29 cellular contexts compared by ENCODE assay signal in the genomic region with DNA sequence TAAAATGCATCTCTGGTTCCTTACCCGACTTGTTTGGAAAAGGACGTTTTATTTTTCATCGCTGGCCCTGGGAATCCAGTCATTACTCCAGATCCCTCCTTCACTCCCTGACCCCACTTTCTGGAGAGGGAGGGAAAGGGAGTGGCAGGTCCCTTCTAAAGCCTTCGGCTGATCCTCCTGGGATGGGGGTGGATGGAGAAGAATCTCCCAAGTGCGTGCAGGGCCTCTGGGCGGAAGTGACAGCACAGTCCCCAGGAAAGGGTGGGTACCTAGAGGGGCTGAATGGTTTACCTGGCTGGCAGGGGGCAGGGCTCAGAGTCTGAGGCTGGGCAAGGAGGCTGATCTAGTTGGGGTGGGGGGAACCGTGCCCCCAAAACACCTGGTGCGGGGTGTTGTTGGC. TPM values are rescaled to one million over a fixed set of nuclear protein-coding genes. Genes with fewer than 3 reads are reported as not detected.
DNase-seq lines count a peak whose midpoint lies in the region; TF ChIP-seq lines count a peak whose summit lies in the region.
"Had no signal": no experiment of that assay in that cellular context is flagged by ENCODE, and none has a peak within 500 bp of the region (broad histone marks: within the 10 kb centered on the region; RNA-seq: fewer than 3 reads in every experiment).

No MANE protein-coding gene starts in this region.

- intact Hi-C loops in MCF 10A (cut with micrococcal nuclease) (no loop called here), mammary epithelial cell (cut with micrococcal nuclease) (no loop called here), vagina (cut with DNase I) (no loop called here), posterior cingulate gyrus (cut with DNase I) (no loop called here)

- H3K23ac ChIP-seq in mesendoderm (ENCODE audit: low read length), result no peak overlapping the region

- peaks cover 14% of the 10 kb centered on the region for H3K4me1 Mint-ChIP-seq in MCF 10A (ENCODE audit: insufficient read depth, unreplicated experiment)

- peak overlapping the region; percentile 17 for H3K56ac ChIP-seq in mesendoderm (ENCODE audit: low read length)

- no peak for TF ChIP-seq POLR2A in vagina (IDR thresholded peaks at IDR 0.05)

- peaks cover 5% of the 10 kb centered on the region for H3K79me1 ChIP-seq in mesendoderm (ENCODE audit: low read length)

- no peaks in the 10 kb centered on the region for H4K20me1 ChIP-seq in mammary epithelial cell (ENCODE audit: insufficient read depth, low read length)

- no peak overlapping the region for H2AK5ac ChIP-seq in mesendoderm (ENCODE audit: low read length)

- H4K8ac ChIP-seq in mesendoderm (ENCODE audit: low read depth, low read length), result no peak overlapping the region

- peak overlapping the region; percentile 41 for H3K4me3 Mint-ChIP-seq in MCF 10A (ENCODE audit: unreplicated experiment)
- H3K4me3 Mint-ChIP-seq: T-helper 1 cell treated with Interleukin-12 subunit alpha and Interleukin-12 subunit beta and Interleukin-4 antibody, amounts not matched to agents 30 μg/mL and 1 μg/mL, for 36 hours had no signal

- DNase-seq in MCF 10A (ENCODE audit: unreplicated experiment) (no peak), mammary epithelial cell (no peak), SJCRH30 (no peak), mesendoderm (no peak), vagina (ENCODE audit: extremely low spot score in 2 of 2) (no peak), posterior cingulate gyrus (no peak), NCI-H187 treated with DMSO at 0.1 percent for 48 hours (lab: John Stamatoyannopoulos, UW) (no peak)
- DNase-seq in stimulated activated CD4-positive, alpha-beta T cell treated with anti-CD3 and anti-CD28 coated beads, Interleukin-15, amount 100 ng/mL, for 24 hours, result no peak
- DNase-seq: activated CD4-positive, alpha-beta T cell treated with anti-CD3 and anti-CD28 coated beads, Interleukin-2, amount 50 U/mL, for 4 hours; activated gamma-delta T cell treated with Interleukin-2 at 50 U/mL for 16 hours; cerebellar nuclear complex; effector CD8-positive, alpha-beta T cell; esophagus squamous epithelium; KG1; NCI-H1048; NCI-H748 treated with DMSO at 0.1 percent for 48 hours; sigmoid colon; stimulated activated CD4-positive, alpha-beta T cell treated with anti-CD3 and anti-CD28 coated beads, Interleukin-2, amount 100 ng/mL, for 48 hours; stomach had no signal

- H3K27me3 Mint-ChIP-seq in MCF 10A (ENCODE audit: insufficient read depth, unreplicated experiment), result no peaks in the 10 kb centered on the region

- in situ Hi-C loops in mammary epithelial cell (cut with MboI; ENCODE audit: low sequenced_read_pairs in 2 of 2), result no loop called here

- no TSS peak for BruUV-seq in MCF 10A (replicated peaks; lab: Mats Ljungman, UMichigan)
- no TSS peak for BruUV-seq in mammary epithelial cell (replicated peaks; lab: Mats Ljungman, UMichigan)

- no peak overlapping the region for H4K5ac ChIP-seq in mesendoderm (ENCODE audit: low read length)

- peaks cover 7% of the 10 kb centered on the region for H3K36me3 Mint-ChIP-seq in MCF 10A (ENCODE audit: insufficient read depth, unreplicated experiment)

- no peaks in the 10 kb centered on the region for H3K9me3 Mint-ChIP-seq in MCF 10A (ENCODE audit: unreplicated experiment)
- H3K9me3 Mint-ChIP-seq: T-helper 1 cell treated with Interleukin-12 subunit alpha and Interleukin-12 subunit beta and Interleukin-4 antibody, amounts not matched to agents 30 μg/mL and 1 μg/mL, for 36 hours had no signal

- 81% methylated on average over 6 of the region's 8 CpGs for WGBS in mammary epithelial cell (ENCODE audit: low coverage, missing lambda C conversion rate)
- WGBS in mesendoderm (ENCODE audit: extremely low coverage, insufficient coverage, low lambda C conversion rate), result no CpG with 5 or more reads among the region's 8 CpGs

- dilution Hi-C loops in mammary epithelial cell (cut with HindIII; ENCODE audit: low sequenced_read_pairs), result loop anchor here (5.0 to 10.0 kb wide), 6 partner anchors 54 to 398 kb away; a partner anchor contains a TSS

- H3K27me3 ChIP-seq in mammary epithelial cell (ENCODE audit: insufficient read depth, low read length), result no peaks in the 10 kb centered on the region
- no peaks in the 10 kb centered on the region for H3K27me3 ChIP-seq in SJCRH30
- no peaks in the 10 kb centered on the region for H3K27me3 ChIP-seq in mesendoderm (ENCODE audit: insufficient read depth, low read length, poor library complexity)
- H3K27me3 ChIP-seq in vagina, result no peaks in the 10 kb centered on the region
- H3K27me3 ChIP-seq: esophagus squamous epithelium, left lung, sigmoid colon, stomach, upper lobe of left lung had no signal

- peaks cover 25% of the 10 kb centered on the region for H3K4me1 ChIP-seq in mammary epithelial cell (ENCODE audit: insufficient read depth, low read length)
- H3K4me1 ChIP-seq in SJCRH30, result peaks cover 31% of the 10 kb centered on the region
- peaks cover 2% of the 10 kb centered on the region for H3K4me1 ChIP-seq in mesendoderm (ENCODE audit: control insufficient read depth, low read depth, low read length)
- H3K4me1 ChIP-seq in vagina, result peaks cover 45% of the 10 kb centered on the region

- H3K4me3 ChIP-seq in mammary epithelial cell (replicated peaks in 1 of 3; ENCODE audit: insufficient read depth in 1 of 3, low read depth in 2 of 3, low read length in 3 of 3), result no peak overlapping the region
- H3K4me3 ChIP-seq in SJCRH30, result peak overlapping the region; percentile 29
- no peak overlapping the region for H3K4me3 ChIP-seq in mesendoderm (ENCODE audit: low read length)
- no peak overlapping the region for H3K4me3 ChIP-seq in vagina
- H3K4me3 ChIP-seq: A549, esophagus squamous epithelium, HAP-1, left lung, sigmoid colon, stomach, upper lobe of left lung had no signal

- H3K36me3 ChIP-seq in mammary epithelial cell (ENCODE audit: insufficient read depth, low read length) (no peaks in the 10 kb centered on the region), SJCRH30 (no peaks in the 10 kb centered on the region), mesendoderm (ENCODE audit: control insufficient read depth, insufficient read depth, low read length) (no peaks in the 10 kb centered on the region), vagina (no peaks in the 10 kb centered on the region)
- H3K36me3 ChIP-seq: esophagus squamous epithelium, HAP-1, left lung, sigmoid colon, stomach, upper lobe of left lung had no signal

- H2BK5ac ChIP-seq in mesendoderm (ENCODE audit: low read length), result no peak overlapping the region

- H3K9me3 ChIP-seq in mammary epithelial cell (replicated peaks; ENCODE audit: insufficient read depth, low read length) (no peaks in the 10 kb centered on the region), SJCRH30 (replicated peaks) (no peaks in the 10 kb centered on the region), vagina (no peaks in the 10 kb centered on the region)
- H3K9me3 ChIP-seq: A549, esophagus squamous epithelium, HAP-1, left lung, sigmoid colon, stomach, upper lobe of left lung had no signal

- no peak overlapping the region for H3K4me2 ChIP-seq in mammary epithelial cell (ENCODE audit: insufficient read depth, low read depth, low read length)
- H3K4me2 ChIP-seq in mesendoderm (ENCODE audit: low read length), result no peak overlapping the region
- H3K4me2 ChIP-seq: A549 had no signal

- TF ChIP-seq CTCF in MCF 10A (IDR thresholded peaks at IDR 0.05; ENCODE audit: unreplicated experiment) (no peak), mammary epithelial cell (conservative IDR thresholded peaks at IDR 0.05 in 1 of 2, IDR thresholded peaks at IDR 0.05 in 1 of 2; ENCODE audit: extremely low read depth in 1 of 2, insufficient read depth in 1 of 2, low read depth in 1 of 2, low read length in 2 of 2) (no peak), vagina (IDR thresholded peaks at IDR 0.05) (no peak)

- peaks cover 7% of the 10 kb centered on the region for H3K79me2 ChIP-seq in mammary epithelial cell (ENCODE audit: insufficient read depth, low read length)
- peaks cover 2% of the 10 kb centered on the region for H3K79me2 ChIP-seq in mesendoderm (ENCODE audit: control insufficient read depth, insufficient read depth, low read length)

- no peak overlapping the region for H3K18ac ChIP-seq in mesendoderm (ENCODE audit: low read length)

- CTCF ChIA-PET in MCF 10A (lab: Yijun Ruan, JAX) (interaction anchor here (0.9 to 2.0 kb wide), 2 partner anchors 31 to 70 kb away, joined by 4 to 6 read pairs; no protein-coding TSS in a partner anchor), mammary epithelial cell (lab: Charles Lee; ENCODE audit: low non-redundant PET) (no interaction called here)

- H2AFZ ChIP-seq in mammary epithelial cell (ENCODE audit: low read depth, low read length), result no peak overlapping the region
- H2AFZ ChIP-seq: parathyroid adenoma had no signal

- POLR2A ChIA-PET in MCF 10A (lab: Yijun Ruan, JAX), result no interaction called here

- no peak overlapping the region for H2BK15ac ChIP-seq in mesendoderm (replicated peaks; ENCODE audit: low read depth)

- no peak overlapping the region for H3K27ac ChIP-seq in mammary epithelial cell (ENCODE audit: insufficient read depth, low read depth, low read length)
- peak overlapping the region; percentile 37; the same call in 1 of the 2 replicates for H3K27ac ChIP-seq in SJCRH30
- H3K27ac ChIP-seq in mesendoderm (ENCODE audit: low read depth, low read length), result no peak overlapping the region
- peak overlapping the region; percentile 57 for H3K27ac ChIP-seq in vagina
- H3K27ac ChIP-seq: left lung, parathyroid adenoma, upper lobe of left lung, VCaP had no signal

- H3K9ac ChIP-seq in mammary epithelial cell (ENCODE audit: insufficient read depth, low read length) (no peak overlapping the region), mesendoderm (ENCODE audit: low read length) (no peak overlapping the region)
- H3K9ac ChIP-seq: parathyroid adenoma had no signal

- no peak overlapping the region for H3K27ac Mint-ChIP-seq in MCF 10A (ENCODE audit: low read depth, unreplicated experiment)
- H3K27ac Mint-ChIP-seq: T-helper 1 cell treated with Interleukin-12 subunit alpha and Interleukin-12 subunit beta and Interleukin-4 antibody, amounts not matched to agents 30 μg/mL and 1 μg/mL, for 36 hours had no signal

- no peak overlapping the region for H3K4ac ChIP-seq in mesendoderm (ENCODE audit: low read depth, low read length)

- H2BK120ac ChIP-seq in mesendoderm (ENCODE audit: low read depth, low read length), result no peak overlapping the region

RNA-seq across cellular contexts. Expression of a gene that starts 3.2 kb away (rescaled TPM):
- 6.2 and 12.1 TPM in 2 replicates for total RNA-seq in MCF 10A (2022)
- 1 to 10 TPM; 2.7 to 10.0 TPM for total RNA-seq in mammary epithelial cell
- 1.7 TPM for polyA plus RNA-seq in mammary epithelial cell
- 0.62 TPM for polyA minus RNA-seq in mammary epithelial cell
- total RNA-seq in SJCRH30 (2014; rRNA removed; shearing (Covaris generic)), result 2.9 and 3.6 TPM in 2 replicates
- 7.8 TPM for polyA plus RNA-seq in mesendoderm (2013, experiment 1 of 2)
- 8.9 TPM for polyA plus RNA-seq in mesendoderm (2013, experiment 2 of 2)
- 2.7 TPM for total RNA-seq in vagina

RNA-seq across cellular contexts. Expression of a gene that starts 8.7 kb away (rescaled TPM):
- total RNA-seq in MCF 10A (2022) (0.23 and 0.32 TPM in 2 replicates), mammary epithelial cell (not detected), vagina (not detected)
- polyA plus RNA-seq in mammary epithelial cell, result not detected
- not detected for polyA minus RNA-seq in mammary epithelial cell
- not detected in 2 replicates for total RNA-seq in SJCRH30 (2014; rRNA removed; shearing (Covaris generic))
- 0.20 TPM for polyA plus RNA-seq in mesendoderm (2013, experiment 1 of 2)
- polyA plus RNA-seq in mesendoderm (2013, experiment 2 of 2), result 0.15 TPM
- total RNA-seq: esophagus squamous epithelium, glomerular endothelial cell, left lung, OCI-LY7, sigmoid colon, stomach, upper lobe of left lung had no signal
- polyA plus RNA-seq: A549, BJ had no signal

RNA-seq across cellular contexts. Expression of a gene that starts 11.8 kb away (rescaled TPM):
- total RNA-seq in MCF 10A (2022) (34.3 and 59.9 TPM in 2 replicates), mammary epithelial cell (10 to 100 TPM; 38.9 to 65.0 TPM), vagina (61.4 TPM)
- polyA plus RNA-seq in mammary epithelial cell, result 55.7 TPM
- 17.0 TPM for polyA minus RNA-seq in mammary epithelial cell
- total RNA-seq in SJCRH30 (2014; rRNA removed; shearing (Covaris generic)), result 63.2 and 70.8 TPM in 2 replicates
- 16.5 TPM for polyA plus RNA-seq in mesendoderm (2013, experiment 1 of 2)
- polyA plus RNA-seq in mesendoderm (2013, experiment 2 of 2), result 16.9 TPM

RNA-seq across cellular contexts. Expression of a gene that starts 11.8 kb away (rescaled TPM):
- 16.6 and 22.8 TPM in 2 replicates for total RNA-seq in MCF 10A (2022)
- total RNA-seq in mammary epithelial cell, result 10 to 100 TPM in 1 of 2 donors, 1 to 10 TPM in 1; 5.0 to 26.3 TPM
- polyA plus RNA-seq in mammary epithelial cell, result 11.4 TPM
- polyA minus RNA-seq in mammary epithelial cell, result 1.4 TPM
- 22.1 and 25.9 TPM in 2 replicates for total RNA-seq in SJCRH30 (2014; rRNA removed; shearing (Covaris generic))
- polyA plus RNA-seq in mesendoderm (2013, experiment 1 of 2), result 23.8 TPM
- polyA plus RNA-seq in mesendoderm (2013, experiment 2 of 2), result 26.3 TPM
- 14.2 TPM for total RNA-seq in vagina

RNA-seq across cellular contexts. Expression of a gene that starts 15.0 kb away (rescaled TPM):
- total RNA-seq in MCF 10A (2022) (0.33 and 0.59 TPM in 2 replicates), mammary epithelial cell (under 1 TPM; 0.09 to 0.50 TPM), vagina (13.5 TPM)
- polyA plus RNA-seq in mammary epithelial cell, result not detected
- not detected for polyA minus RNA-seq in mammary epithelial cell
- 3.1 and 3.8 TPM in 2 replicates for total RNA-seq in SJCRH30 (2014; rRNA removed; shearing (Covaris generic))
- polyA plus RNA-seq in mesendoderm (2013, experiment 1 of 2), result 0.31 TPM
- 0.28 TPM for polyA plus RNA-seq in mesendoderm (2013, experiment 2 of 2)

Comparison
In these comparisons a context has a peak if more than half of its experiments do, and no peak if none do; other contexts are left out.
1. H3K27ac ChIP-seq: peak in SJCRH30 (single experiment) and vagina (single experiment); none in mammary epithelial cell (single experiment) and mesendoderm (single experiment).